14 cellular contexts compared by ENCODE assay signal in genomic region chr7:144356860-144357259, GRCh38. TPM values are rescaled to one million over a fixed set of nuclear protein-coding genes. Genes with fewer than 3 reads are reported as not detected.
"Had no signal": no experiment of that assay in that cellular context is flagged by ENCODE, and none has a peak within 500 bp of the region (broad histone marks: within the 10 kb centered on the region; RNA-seq: fewer than 3 reads in every experiment).

No MANE protein-coding gene starts in this region.

RNA-seq across cellular contexts. Expression of gene OR2A1, which starts 44.6 kb away (rescaled TPM):
- total RNA-seq: activated B cell treated with CpG ODN at 0.5 μM for 24 hours; activated CD4-positive, alpha-beta memory T cell treated with anti-CD3 and anti-CD28 coated beads for 36 hours; activated CD4-positive, alpha-beta T cell treated with anti-CD3 and anti-CD28 coated beads for 36 hours; activated CD8-positive, alpha-beta memory T cell treated with anti-CD3 and anti-CD28 coated beads for 36 hours; activated CD8-positive, alpha-beta memory T cell treated with anti-CD3 and anti-CD28 coated beads, Interleukin-2, amount 10 ng/mL, durations not matched to agents 7 days and 5 days; activated CD8-positive, alpha-beta T cell treated with anti-CD3 and anti-CD28 coated beads for 36 hours; activated CD8-positive, alpha-beta T cell treated with anti-CD3 and anti-CD28 coated beads, Interleukin-2, amount 10 ng/mL, durations not matched to agents 7 days and 5 days; T-cell; T-helper 1 cell treated with Interleukin-12 subunit alpha and Interleukin-12 subunit beta and Interleukin-4 antibody, amounts not matched to agents 30 ng/mL and 1 ng/mL, for 36 hours; T-helper 17 cell had no signal

RNA-seq across cellular contexts. Expression of gene NOBOX, which starts 46.6 kb away (rescaled TPM):
- total RNA-seq: activated B cell treated with CpG ODN at 0.5 μM for 24 hours; activated CD4-positive, alpha-beta memory T cell treated with anti-CD3 and anti-CD28 coated beads for 36 hours; activated CD4-positive, alpha-beta memory T cell treated with anti-CD3 and anti-CD28 coated beads, Interleukin-2, amount 10 ng/mL, durations not matched to agents 7 days and 5 days; activated CD4-positive, alpha-beta T cell treated with anti-CD3 and anti-CD28 coated beads for 36 hours; activated CD4-positive, alpha-beta T cell treated with anti-CD3 and anti-CD28 coated beads, Interleukin-2, amount 10 ng/mL, durations not matched to agents 7 days and 5 days; activated CD8-positive, alpha-beta memory T cell treated with anti-CD3 and anti-CD28 coated beads for 36 hours; activated CD8-positive, alpha-beta memory T cell treated with anti-CD3 and anti-CD28 coated beads, Interleukin-2, amount 10 ng/mL, durations not matched to agents 7 days and 5 days; activated CD8-positive, alpha-beta T cell treated with anti-CD3 and anti-CD28 coated beads for 36 hours; activated CD8-positive, alpha-beta T cell treated with anti-CD3 and anti-CD28 coated beads, Interleukin-2, amount 10 ng/mL, durations not matched to agents 7 days and 5 days; T-cell; T-helper 1 cell treated with Interleukin-12 subunit alpha and Interleukin-12 subunit beta and Interleukin-4 antibody, amounts not matched to agents 30 ng/mL and 1 ng/mL, for 36 hours; T-helper 17 cell; T-helper 2 cell treated with Interferon-gamma antibody and Interleukin-4, amounts not matched to agents 100 ng/mL and 5 ng/mL, for 36 hours; WTC11 had no signal
